14 cellular contexts compared by ENCODE assay signal in genomic region chr16:57871457-57871856, GRCh38.
DNase-seq lines count a peak whose midpoint lies in the region; ATAC-seq, FAIRE-seq and TF ChIP-seq lines count a peak whose summit lies in the region.
"Had no signal": no experiment of that assay in that cellular context is flagged by ENCODE, and none has a peak within 500 bp of the region (broad histone marks: within the 10 kb centered on the region; RNA-seq: fewer than 3 reads in every experiment).

No MANE protein-coding gene starts in this region.

- TF ChIP-seq POLR2A in endothelial cell of umbilical vein (IDR thresholded peaks at IDR 0.05; ENCODE audit: low read depth, low read length): no peak

- intact Hi-C loops in endothelial cell of umbilical vein (cut with micrococcal nuclease): no loop called here

- FAIRE-seq in endothelial cell of umbilical vein (lab: Jason Lieb, UNC): peak; percentile 87
- FAIRE-seq: K562 had no signal

- H4K20me1 ChIP-seq in endothelial cell of umbilical vein (replicated peaks; ENCODE audit: control insufficient read depth, extremely low read depth, insufficient read depth, low read length): no peaks in the 10 kb centered on the region
- no peaks in the 10 kb centered on the region for H4K20me1 ChIP-seq in osteoblast (ENCODE audit: insufficient read depth, low read length)

- H3K79me2 ChIP-seq in endothelial cell of umbilical vein (ENCODE audit: control insufficient read depth, insufficient read depth, low read length) (no peaks in the 10 kb centered on the region), osteoblast (ENCODE audit: insufficient read depth, low read length) (no peaks in the 10 kb centered on the region)

- dilution Hi-C loops in endothelial cell of umbilical vein (cut with MboI; ENCODE audit: extremely low pct_ligation_motif_present, low sequenced_read_pairs): no loop called here

- H3K27ac ChIP-seq in endothelial cell of umbilical vein (ENCODE audit: insufficient read depth, low read depth, low read length) (no peak overlapping the region), osteoblast (ENCODE audit: low read depth, low read length) (peak overlapping the region; percentile 24)
- H3K27ac ChIP-seq: gastroesophageal sphincter had no signal

- POLR2A ChIA-PET in endothelial cell of umbilical vein (lab: Charles Lee): no interaction called here

- TF ChIP-seq CTCF in endothelial cell of umbilical vein (IDR thresholded peaks at IDR 0.05; ENCODE audit: extremely low read depth in 1 of 2, insufficient read depth in 1 of 2, low read depth in 1 of 2, low read length in 2 of 2): no peak
- no peak for TF ChIP-seq CTCF in osteoblast (IDR thresholded peaks at IDR 0.05; ENCODE audit: extremely low read depth, low read depth, low read length)

- H3K9ac ChIP-seq in endothelial cell of umbilical vein (replicated peaks; ENCODE audit: extremely low read depth, insufficient read depth, low read length): no peak overlapping the region

- BruUV-seq in endothelial cell of umbilical vein (replicated peaks; lab: Mats Ljungman, UMichigan): no TSS peak

- no peak overlapping the region for H3K4me3 ChIP-seq in endothelial cell of umbilical vein (replicated peaks in 1 of 3; ENCODE audit: insufficient read depth in 1 of 3, low read depth in 1 of 3, low read length in 3 of 3)
- H3K4me3 ChIP-seq in osteoblast (ENCODE audit: insufficient read depth, low read length): no peak overlapping the region
- H3K4me3 ChIP-seq: gastroesophageal sphincter, K562, tibial nerve had no signal

- H3K27me3 ChIP-seq in endothelial cell of umbilical vein (ENCODE audit: control insufficient read depth in 2 of 2, insufficient read depth in 2 of 2, low read length in 2 of 2) (peaks cover 0 to 3% of the 10 kb centered on the region in 2 experiments), osteoblast (ENCODE audit: insufficient read depth, low read length) (peaks cover 19% of the 10 kb centered on the region)

- CTCF ChIA-PET in endothelial cell of umbilical vein (lab: Charles Lee): interaction anchor here (1.5 kb wide), 1 partner anchor 12 kb away, joined by 4 read pairs; no protein-coding TSS in a partner anchor

- peaks cover 4% of the 10 kb centered on the region for H3K4me1 ChIP-seq in endothelial cell of umbilical vein (ENCODE audit: control insufficient read depth, extremely low read depth, insufficient read depth, low read length)
- peaks cover 14% of the 10 kb centered on the region for H3K4me1 ChIP-seq in osteoblast (ENCODE audit: insufficient read depth, low read length)
- H3K4me1 ChIP-seq: gastroesophageal sphincter, tibial nerve had no signal

- H3K36me3 ChIP-seq in endothelial cell of umbilical vein (ENCODE audit: control insufficient read depth in 2 of 2, extremely low read depth in 1 of 2, insufficient read depth in 2 of 2, low read length in 2 of 2) (no peaks in the 10 kb centered on the region), osteoblast (ENCODE audit: insufficient read depth, low read length) (no peaks in the 10 kb centered on the region)
- H3K36me3 ChIP-seq: gastroesophageal sphincter, tibial nerve had no signal

- DNase-seq in GM04503 (ENCODE audit: low read depth) (peak; percentile 50), NCI-H460 (ENCODE audit: extremely low read depth, low read depth) (peak; percentile 20), endothelial cell of umbilical vein (ENCODE audit: low read depth, low spot score) (peak; percentile 40), osteoblast (ENCODE audit: insufficient read length, low spot score, missing footprints) (peak; percentile 86), NCI-H345 (lab: John Stamatoyannopoulos, UW) (no peak), SHP77 (lab: John Stamatoyannopoulos, UW) (no peak)
- DNase-seq: activated CD4-positive, alpha-beta T cell treated with anti-CD3 and anti-CD28 coated beads, Interleukin-2, amount 50 U/mL, for 48 hours; left cardiac atrium; NCI-H2029 treated with DMSO at 0.1 percent for 48 hours; OCI-M1 had no signal

- H3K9me1 ChIP-seq in endothelial cell of umbilical vein (replicated peaks; ENCODE audit: control insufficient read depth, extremely low read depth, insufficient read depth, low read length): no peaks in the 10 kb centered on the region

- H3K9me3 ChIP-seq in endothelial cell of umbilical vein (replicated peaks; ENCODE audit: control insufficient read depth, insufficient read depth, low read length): no peaks in the 10 kb centered on the region
- H3K9me3 ChIP-seq in osteoblast (ENCODE audit: low read depth, low read length): no peaks in the 10 kb centered on the region
- H3K9me3 ChIP-seq: gastroesophageal sphincter, tibial nerve had no signal

- H3K4me2 ChIP-seq in endothelial cell of umbilical vein (ENCODE audit: insufficient read depth, low read length): no peak overlapping the region
- no peak overlapping the region for H3K4me2 ChIP-seq in osteoblast (ENCODE audit: insufficient read depth, low read length)

- no peak for ATAC-seq in HG03039 (IDR thresholded peaks at IDR 0.05; ENCODE audit: unreplicated experiment)
- ATAC-seq: gastroesophageal sphincter, K562 had no signal

- H2AFZ ChIP-seq in endothelial cell of umbilical vein (ENCODE audit: low read depth, low read length): no peak overlapping the region
- no peak overlapping the region for H2AFZ ChIP-seq in osteoblast (ENCODE audit: low read length)

TF ChIP-seq in endothelial cell of umbilical vein, 7 proteins besides CTCF, POLR2A, EP300 and RAD21:
- TF ChIP-seq JUN (IDR thresholded peaks at IDR 0.05; ENCODE audit: borderline replicate concordance, insufficient read depth, insufficient read length, low read depth) (peak; percentile 41), FOS (IDR thresholded peaks at IDR 0.05; ENCODE audit: borderline replicate concordance, insufficient read depth, low read length) (peak; percentile 80), EZH2 (IDR thresholded peaks at IDR 0.05; ENCODE audit: borderline replicate concordance, low read depth, low read length, severe bottlenecking) (no peak), POLR2AphosphoS5 (IDR thresholded peaks at IDR 0.05; ENCODE audit: insufficient read depth, low read depth, low read length) (no peak), MYC (IDR thresholded peaks at IDR 0.05; ENCODE audit: low read depth, low read length) (no peak), GATA2 (IDR thresholded peaks at IDR 0.05; ENCODE audit: insufficient read depth, insufficient read length, low read depth, low read length) (no peak)
- TF ChIP-seq, protein P1, sequence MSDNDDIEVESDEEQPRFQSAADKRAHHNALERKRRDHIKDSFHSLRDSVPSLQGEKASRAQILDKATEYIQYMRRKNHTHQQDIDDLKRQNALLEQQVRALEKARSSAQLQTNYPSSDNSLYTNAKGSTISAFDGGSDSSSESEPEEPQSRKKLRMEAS (IDR thresholded peaks at IDR 0.05; ENCODE audit: insufficient read depth, insufficient read length): no peak

Comparison
In these comparisons a context has a peak if more than half of its experiments do, and no peak if none do; other contexts are left out.
1. DNase-seq: peak in GM04503 (single experiment), NCI-H460 (single experiment), endothelial cell of umbilical vein (single experiment) and osteoblast (single experiment); none in NCI-H345 (single experiment) and SHP77 (0 of 2).